In the genomic region with DNA sequence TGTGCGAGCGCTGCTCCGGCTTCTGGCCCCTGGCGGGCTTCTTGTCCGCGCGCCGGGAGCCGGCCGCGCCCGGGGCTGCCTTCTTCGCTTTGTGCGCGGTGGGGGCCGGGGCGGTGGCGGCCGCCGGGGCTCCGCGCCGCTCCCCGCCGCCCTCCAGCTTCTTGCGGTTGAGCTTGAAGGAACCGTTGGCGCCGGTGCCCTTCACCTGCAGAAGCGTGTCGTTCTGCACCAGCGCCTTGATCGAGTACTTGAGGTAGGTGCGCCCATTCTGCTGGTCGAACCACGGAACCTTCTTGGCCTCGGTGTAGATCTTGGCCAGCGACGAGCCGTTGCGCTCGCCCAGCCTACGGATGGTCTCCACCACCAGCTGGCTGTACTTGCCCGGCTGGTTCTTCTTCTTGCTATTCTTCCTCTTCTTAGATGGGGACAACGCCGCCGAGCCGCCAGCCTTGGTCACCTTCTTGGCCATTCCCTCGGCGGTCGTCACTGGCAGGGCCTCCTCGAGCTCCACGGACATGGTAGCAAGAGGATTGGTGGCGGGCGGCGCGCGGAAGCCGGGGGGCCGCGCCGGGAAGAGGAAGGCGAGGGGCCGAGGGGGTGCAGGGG, we compare ENCODE assay signal across 1 cellular context.
TF ChIP-seq lines count a peak whose summit lies in the region.

No MANE protein-coding gene starts in this region.

TF ChIP-seq in endothelial cell of umbilical vein, 7 proteins besides CTCF, POLR2A, EP300 and RAD21 (continued from another document):
- TF ChIP-seq, protein P1, sequence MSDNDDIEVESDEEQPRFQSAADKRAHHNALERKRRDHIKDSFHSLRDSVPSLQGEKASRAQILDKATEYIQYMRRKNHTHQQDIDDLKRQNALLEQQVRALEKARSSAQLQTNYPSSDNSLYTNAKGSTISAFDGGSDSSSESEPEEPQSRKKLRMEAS (IDR thresholded peaks at IDR 0.05; ENCODE audit: insufficient read depth, insufficient read length), result no peak
- TF ChIP-seq FOS (IDR thresholded peaks at IDR 0.05; ENCODE audit: borderline replicate concordance, insufficient read depth, low read length), result no peak
- no peak for TF ChIP-seq GATA2 (IDR thresholded peaks at IDR 0.05; ENCODE audit: insufficient read depth, insufficient read length, low read depth, low read length)
- TF ChIP-seq POLR2AphosphoS5 (IDR thresholded peaks at IDR 0.05; ENCODE audit: insufficient read depth, low read depth, low read length), result no peak
